14 cellular contexts compared by ENCODE assay signal in the genomic region with DNA sequence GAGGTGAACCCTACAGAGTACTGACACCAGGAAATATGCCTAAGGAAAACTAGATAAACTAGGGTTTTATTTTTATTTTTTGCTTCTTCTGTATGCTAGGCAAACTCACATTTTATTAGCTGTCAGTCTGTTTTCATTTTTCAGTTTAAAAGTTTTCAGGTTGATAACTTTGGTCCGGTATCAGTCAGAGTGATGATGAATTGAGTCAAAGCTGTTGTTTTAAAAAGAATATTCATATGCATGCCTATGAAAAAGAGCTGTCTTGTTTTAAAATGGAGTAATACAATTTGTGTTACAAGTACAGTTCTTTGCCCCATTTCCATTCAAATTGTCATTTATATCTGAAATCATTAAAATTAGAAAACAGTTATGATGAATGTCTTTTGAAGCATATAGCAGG. TPM values are rescaled to one million over a fixed set of nuclear protein-coding genes. Genes with fewer than 3 reads are reported as not detected.
DNase-seq lines count a peak whose midpoint lies in the region; ATAC-seq and TF ChIP-seq lines count a peak whose summit lies in the region.
"Had no signal": no experiment of that assay in that cellular context is flagged by ENCODE, and none has a peak within 500 bp of the region (broad histone marks: within the 10 kb centered on the region; RNA-seq: fewer than 3 reads in every experiment).

No MANE protein-coding gene starts in this region.

- peak; percentile 18 for ATAC-seq in activated CD4-positive, alpha-beta T cell treated with anti-CD3 and anti-CD28 coated beads for 36 hours
- ATAC-seq in GM21825 (IDR thresholded peaks at IDR 0.05; ENCODE audit: unreplicated experiment) = no peak

- peaks cover 75% of the 10 kb centered on the region for H3K4me1 ChIP-seq in Karpas-422 (ENCODE audit: low read length)
- peaks cover 6% of the 10 kb centered on the region for H3K4me1 ChIP-seq in endocrine pancreas (ENCODE audit: control insufficient read depth, insufficient read depth, low read length)
- peaks cover 0 to 32% (median 12%) of the 10 kb centered on the region in 4 donors for H3K4me1 ChIP-seq in sigmoid colon

- no peak overlapping the region for H2AFZ ChIP-seq in Karpas-422 (ENCODE audit: low read length)

- no peak for TF ChIP-seq EP300 in sigmoid colon (IDR thresholded peaks at IDR 0.05)

- H3K9ac ChIP-seq in Karpas-422 (ENCODE audit: low read length) (peak overlapping the region; percentile 14; the same call in 1 of the 2 replicates), endocrine pancreas (ENCODE audit: control insufficient read depth, insufficient read depth, low read length) (no peak overlapping the region)

- H4K20me1 ChIP-seq in Karpas-422 (ENCODE audit: insufficient read depth, low read depth, low read length) = peaks cover 59% of the 10 kb centered on the region

- no peaks in the 10 kb centered on the region for H3K27me3 Mint-ChIP-seq in activated CD4-positive, alpha-beta T cell treated with anti-CD3 and anti-CD28 coated beads for 36 hours

- TF ChIP-seq POLR2A in sigmoid colon (IDR thresholded peaks at IDR 0.05) = no peak

- H3K4me2 ChIP-seq in Karpas-422 (ENCODE audit: low read depth, low read length, poor library complexity, severe bottlenecking) = peak overlapping the region; percentile 50

- POLR2A ChIA-PET in activated CD4-positive, alpha-beta T cell treated with anti-CD3 and anti-CD28 coated beads for 36 hours (lab: Charles Lee) = interaction anchor here (0.6 to 1.0 kb wide), 5 partner anchors 31 to 861 kb away, joined by 3 to 6 read pairs (median 4); no protein-coding TSS in a partner anchor

- WGBS in sigmoid colon, 2 donors = 69 to 86% methylated on average over 1 of the region's 1 CpG

- no peak overlapping the region for H3K4me3 Mint-ChIP-seq in activated CD4-positive, alpha-beta T cell treated with anti-CD3 and anti-CD28 coated beads for 36 hours

- H3K79me2 ChIP-seq in Karpas-422 (ENCODE audit: low read length) = peaks cover 98% of the 10 kb centered on the region

- CTCF ChIA-PET in activated CD4-positive, alpha-beta T cell treated with anti-CD3 and anti-CD28 coated beads for 36 hours (lab: Charles Lee) = interaction anchor here (0.6 to 7.9 kb wide), 48 partner anchors 9 to 901 kb away, joined by 3 to 127 read pairs (median 4); partner anchors contain the start of gene MAP3K1

- no peaks in the 10 kb centered on the region for H3K9me2 ChIP-seq in Karpas-422 (replicated peaks; ENCODE audit: insufficient read depth, low read length)

- no peaks in the 10 kb centered on the region for H3K9me3 Mint-ChIP-seq in activated CD4-positive, alpha-beta T cell treated with anti-CD3 and anti-CD28 coated beads for 36 hours (ENCODE audit: low read depth)
- H3K9me3 Mint-ChIP-seq: activated T-helper 2 cell treated with anti-CD3 and anti-CD28 coated beads, Interferon-gamma antibody, Interleukin-2, Interleukin-4, amounts not matched to agents 10 μg/mL and 5 μg/mL and 100 μg/mL, durations not matched to agents 14 hours and 24 hours and 36 hours had no signal

- H3K9me3 ChIP-seq in Karpas-422 (ENCODE audit: low read length) = no peaks in the 10 kb centered on the region
- H3K9me3 ChIP-seq in endocrine pancreas (ENCODE audit: control insufficient read depth, low read length) = no peaks in the 10 kb centered on the region
- H3K9me3 ChIP-seq in sigmoid colon = no peaks in the 10 kb centered on the region
- H3K9me3 ChIP-seq: right lobe of liver, thoracic aorta had no signal

- no peak for DNase-seq in activated CD4-positive, alpha-beta T cell treated with anti-CD3 and anti-CD28 coated beads for 36 hours
- no peak for DNase-seq in activated CD4-positive, alpha-beta T cell treated with anti-CD3 and anti-CD28 coated beads, Interleukin-2, amount 50 U/mL, for 1 hour
- DNase-seq in Karpas-422 (no peak), sigmoid colon (no peak), mesenteric fat pad (ENCODE audit: low spot score) (no peak), C1 segment of cervical spinal cord (lab: John Stamatoyannopoulos, UW) (no peak)
- DNase-seq: 8988T, KG1, NCI-H2029, right lobe of liver had no signal

- H3K27me3 ChIP-seq in Karpas-422 (ENCODE audit: low read length) = no peaks in the 10 kb centered on the region
- no peaks in the 10 kb centered on the region for H3K27me3 ChIP-seq in endocrine pancreas (ENCODE audit: control insufficient read depth, insufficient read depth, low read length)
- H3K27me3 ChIP-seq in sigmoid colon = no peaks in the 10 kb centered on the region
- H3K27me3 ChIP-seq: right lobe of liver had no signal

- H3K36me3 ChIP-seq in Karpas-422 (ENCODE audit: insufficient read depth, low read length) = no peaks in the 10 kb centered on the region
- H3K36me3 ChIP-seq in endocrine pancreas (ENCODE audit: control insufficient read depth, insufficient read depth, low read length) = no peaks in the 10 kb centered on the region
- H3K36me3 ChIP-seq in sigmoid colon = no peaks in the 10 kb centered on the region
- H3K36me3 ChIP-seq: right lobe of liver, thoracic aorta had no signal

- peaks cover 85% of the 10 kb centered on the region for H3K4me1 Mint-ChIP-seq in activated CD4-positive, alpha-beta T cell treated with anti-CD3 and anti-CD28 coated beads for 36 hours

- peak overlapping the region; percentile 68 for H3K27ac Mint-ChIP-seq in activated CD4-positive, alpha-beta T cell treated with anti-CD3 and anti-CD28 coated beads for 36 hours

- peaks cover 2% of the 10 kb centered on the region for H3K36me3 Mint-ChIP-seq in activated CD4-positive, alpha-beta T cell treated with anti-CD3 and anti-CD28 coated beads for 36 hours (ENCODE audit: low read depth)

- H3K4me3 ChIP-seq in Karpas-422 (ENCODE audit: low read length) (no peak overlapping the region), endocrine pancreas (ENCODE audit: control insufficient read depth, insufficient read depth, low read length) (peak overlapping the region; percentile 81), sigmoid colon (no peak overlapping the region)
- H3K4me3 ChIP-seq: right lobe of liver had no signal

- H3K27ac ChIP-seq in Karpas-422 (ENCODE audit: low read length) = peak overlapping the region; percentile 67
- H3K27ac ChIP-seq in sigmoid colon = peak overlapping the region in 3 of 4 donors; percentile 15 to 46 (median 18)

- TF ChIP-seq CTCF in sigmoid colon (IDR thresholded peaks at IDR 0.05) = no peak

- intact Hi-C loops in activated CD4-positive, alpha-beta T cell treated with anti-CD3 and anti-CD28 coated beads for 36 hours (cut with DNase I, micrococcal nuclease) = loop anchor here (1.0 to 10.0 kb wide), 5 partner anchors 356 to 901 kb away; no protein-coding TSS in a partner anchor
- intact Hi-C loops in sigmoid colon (cut with DNase I) = loop anchor here (1.0 to 2.0 kb wide), 2 partner anchors 568 to 901 kb away; no protein-coding TSS in a partner anchor

RNA-seq across cellular contexts. Expression of gene MAP3K1, which starts 22.6 kb away (rescaled TPM):
- 10 to 100 TPM; 22.3 to 22.9 TPM for total RNA-seq in activated CD4-positive, alpha-beta T cell treated with anti-CD3 and anti-CD28 coated beads for 36 hours
- 38.0 and 68.0 TPM in 2 replicates for total RNA-seq in Karpas-422 (2014; rRNA removed; shearing (Covaris generic); ENCODE audit: low replicate concordance)
- total RNA-seq in sigmoid colon (10 to 100 TPM in 2 of 4 donors, 1 to 10 TPM in 2; 7.2 to 12.5 (median 10.3) TPM), mesenteric fat pad (16.5 TPM)
- 1 to 10 TPM; 3.0 to 8.4 (median 3.7) TPM for polyA plus RNA-seq in sigmoid colon
